In the genomic region with DNA sequence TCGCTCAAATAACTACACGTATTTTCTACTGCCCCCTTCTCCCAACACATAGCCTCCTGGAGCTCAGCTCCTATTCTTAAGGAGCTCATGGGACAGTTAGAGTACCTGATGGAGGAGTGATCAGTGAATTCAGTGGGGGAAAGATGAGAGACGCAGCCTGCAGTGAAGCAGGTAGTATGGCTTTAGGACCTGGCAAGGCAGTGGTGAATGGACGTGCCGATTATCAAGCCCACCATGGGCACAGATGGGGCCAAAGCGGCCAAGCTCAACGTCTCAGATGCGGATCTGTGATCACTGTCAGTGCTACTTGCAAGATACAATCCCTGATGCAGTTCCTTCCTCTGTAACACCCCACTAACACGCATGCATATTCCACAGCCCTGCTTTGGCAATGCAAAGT, we compare ENCODE assay signal across 26 cellular contexts. TPM values are rescaled to one million over a fixed set of nuclear protein-coding genes. Genes with fewer than 3 reads are reported as not detected.
DNase-seq lines count a peak whose midpoint lies in the region; ATAC-seq and TF ChIP-seq lines count a peak whose summit lies in the region.
"Had no signal": no experiment of that assay in that cellular context is flagged by ENCODE, and none has a peak within 500 bp of the region (broad histone marks: within the 10 kb centered on the region; RNA-seq: fewer than 3 reads in every experiment).

No MANE protein-coding gene starts in this region.

- DNase-seq in CD14-positive monocyte (ENCODE audit: low spot score), result no peak
- DNase-seq in ecto neural progenitor cell (ENCODE audit: low spot score), result peak; percentile 31
- DNase-seq in neural progenitor cell (ENCODE audit: low spot score), result no peak
- DNase-seq in DMS114 treated with DMSO at 0.1 percent for 48 hours (lab: John Stamatoyannopoulos, UW; ENCODE audit: unreplicated experiment), result no peak
- DNase-seq: activated CD4-positive, alpha-beta T cell treated with anti-CD3 and anti-CD28 coated beads, Interleukin-2, amount 50 U/mL, for 1 hour; activated gamma-delta T cell treated with Interleukin-2 at 50 U/mL for 16 hours; activated T-cell treated with anti-CD3 and anti-CD28 coated beads for 4 hours; glutamatergic neuron; GM23248; Kasumi-1; NCI-H1694; NCI-H69; right cardiac atrium; spleen; stimulated activated CD4-positive, alpha-beta T cell treated with anti-CD3 and anti-CD28 coated beads, Interleukin-2, amount 100 ng/mL, for 48 hours; T1000; uterus had no signal

- TF ChIP-seq CTCF in CD14-positive monocyte (IDR thresholded peaks at IDR 0.05) (no peak), neural progenitor cell (IDR thresholded peaks at IDR 0.05) (no peak)

- peak overlapping the region in 6 of 7 donors; percentile 2 to 85 (median 53) for H3K27ac Mint-ChIP-seq in CD14-positive monocyte
- H3K27ac Mint-ChIP-seq in neural progenitor cell, result peak overlapping the region; percentile 78
- H3K27ac Mint-ChIP-seq: nephron; stimulated activated effector memory CD8-positive, alpha-beta T cell treated with anti-CD3 and anti-CD28 coated beads, Interleukin-12 subunit alpha, Interleukin-12 subunit beta, amount 100 ng/mL, for 72 hours had no signal

- H3K4me1 ChIP-seq in ACC112 (ENCODE audit: control insufficient read depth, insufficient read depth, low read length, unreplicated experiment), result peaks cover 17% of the 10 kb centered on the region
- peaks cover 58% of the 10 kb centered on the region for H3K4me1 ChIP-seq in neural progenitor cell
- H3K4me1 ChIP-seq: parathyroid adenoma, uterus had no signal

- H3K36me3 ChIP-seq in ACC112 (ENCODE audit: insufficient read depth, low read length) (no peaks in the 10 kb centered on the region), neural progenitor cell (no peaks in the 10 kb centered on the region)
- H3K36me3 ChIP-seq: spleen, uterus had no signal

- H3K36me3 Mint-ChIP-seq in CD14-positive monocyte (no peaks in the 10 kb centered on the region), neural progenitor cell (peaks cover 4% of the 10 kb centered on the region)

- H3F3A ChIP-seq in neural progenitor cell (ENCODE audit: low read depth), result peaks cover 26% of the 10 kb centered on the region

- H3K9me3 Mint-ChIP-seq in CD14-positive monocyte, result no peaks in the 10 kb centered on the region
- peaks cover 3% of the 10 kb centered on the region for H3K9me3 Mint-ChIP-seq in neural progenitor cell
- H3K9me3 Mint-ChIP-seq: nephron; stimulated activated effector memory CD8-positive, alpha-beta T cell treated with anti-CD3 and anti-CD28 coated beads, Interleukin-12 subunit alpha, Interleukin-12 subunit beta, amount 100 ng/mL, for 72 hours had no signal

- no peaks in the 10 kb centered on the region for H4K20me1 ChIP-seq in neural progenitor cell (ENCODE audit: low read depth)

- peaks cover 30% of the 10 kb centered on the region for H3K4me1 Mint-ChIP-seq in CD14-positive monocyte
- H3K4me1 Mint-ChIP-seq in neural progenitor cell, result peaks cover 88% of the 10 kb centered on the region

- H3K4me3 ChIP-seq in ACC112 (ENCODE audit: low read depth, low read length) (no peak overlapping the region), neural progenitor cell (no peak overlapping the region)
- H3K4me3 ChIP-seq: GM23248, spleen, uterus had no signal

- H3K4me2 ChIP-seq in neural progenitor cell, result no peak overlapping the region

- H3K79me2 ChIP-seq in ACC112 (ENCODE audit: control insufficient read depth, insufficient read depth, low read length, unreplicated experiment), result no peaks in the 10 kb centered on the region
- H3K79me2 ChIP-seq in neural progenitor cell (ENCODE audit: low read depth), result no peaks in the 10 kb centered on the region
- H3K79me2 ChIP-seq: parathyroid adenoma had no signal

- H3K4me3 Mint-ChIP-seq in CD14-positive monocyte, result no peak overlapping the region
- H3K4me3 Mint-ChIP-seq in neural progenitor cell, result no peak overlapping the region
- H3K4me3 Mint-ChIP-seq: nephron had no signal

- no peak overlapping the region for H3K9ac ChIP-seq in neural progenitor cell
- H3K9ac ChIP-seq: GM23248, parathyroid adenoma had no signal

- H3K9me3 ChIP-seq in neural progenitor cell (ENCODE audit: low read depth), result no peaks in the 10 kb centered on the region
- H3K9me3 ChIP-seq: spleen, uterus had no signal

- intact Hi-C loops in CD14-positive monocyte (cut with micrococcal nuclease), result no loop called here

- H2AFZ ChIP-seq in ACC112 (ENCODE audit: low read length, unreplicated experiment) (no peak overlapping the region), neural progenitor cell (replicated peaks) (no peak overlapping the region)
- H2AFZ ChIP-seq: GM23248, parathyroid adenoma had no signal

- H3K27ac ChIP-seq in ACC112 (ENCODE audit: low read depth, low read length), result peak overlapping the region; percentile 33; the same call in 1 of the 2 replicates
- no peak overlapping the region for H3K27ac ChIP-seq in neural progenitor cell
- H3K27ac ChIP-seq: epithelial cell of prostate, GM23248, parathyroid adenoma, spleen, uterus had no signal

- H3K27me3 ChIP-seq in ACC112 (ENCODE audit: insufficient read depth, low read length) (peaks cover 60% of the 10 kb centered on the region), neural progenitor cell (no peaks in the 10 kb centered on the region)
- H3K27me3 ChIP-seq: uterus had no signal

- ATAC-seq in HG03565 (IDR thresholded peaks at IDR 0.05; ENCODE audit: unreplicated experiment) (no peak), GM19324 (IDR thresholded peaks at IDR 0.05; ENCODE audit: low FRiP score, unreplicated experiment) (no peak), HG03196 (IDR thresholded peaks at IDR 0.05; ENCODE audit: unreplicated experiment) (no peak)
- ATAC-seq: Panc1; stimulated activated effector memory CD8-positive, alpha-beta T cell treated with anti-CD3 and anti-CD28 coated beads, Interleukin-12 subunit alpha, Interleukin-12 subunit beta, amount 100 ng/mL, for 72 hours had no signal

- H3K27me3 Mint-ChIP-seq in CD14-positive monocyte (ENCODE audit: low read depth in 3 of 3), result peaks cover 0 to 5% (median 3%) of the 10 kb centered on the region in 3 donors
- H3K27me3 Mint-ChIP-seq in neural progenitor cell (ENCODE audit: insufficient read depth, low read depth), result peaks cover 25% of the 10 kb centered on the region

RNA-seq across cellular contexts. Expression of a gene that starts 45.8 kb away (rescaled TPM):
- not detected for polyA plus RNA-seq in CD14-positive monocyte
- total RNA-seq in neural progenitor cell (ENCODE audit: low replicate concordance), result 0.03 TPM in 1 of 2 replicates, not detected in the other
- total RNA-seq: GM23248 had no signal
- polyA plus RNA-seq: GM23248 had no signal
